Comparison of ENCODE assay signal across 8 cellular contexts in genomic region chr1:16913616-16913865, GRCh38. TPM values are rescaled to one million over a fixed set of nuclear protein-coding genes. Genes with fewer than 3 reads are reported as not detected.
DNase-seq lines count a peak whose midpoint lies in the region; ATAC-seq, FAIRE-seq and TF ChIP-seq lines count a peak whose summit lies in the region.

No MANE protein-coding gene starts in this region.

- H3K9me3 ChIP-seq in heart left ventricle: no peaks in the 10 kb centered on the region
- no peaks in the 10 kb centered on the region for H3K9me3 ChIP-seq in K562 (replicated peaks; ENCODE audit: control insufficient read depth, insufficient read depth, low read depth, low read length)
- no peaks in the 10 kb centered on the region for H3K9me3 ChIP-seq in mesodermal cell (ENCODE audit: control insufficient read depth, low read length)

- H3K36me3 ChIP-seq in heart left ventricle (no peaks in the 10 kb centered on the region), K562 (ENCODE audit: control insufficient read depth, insufficient read depth, low read length) (no peaks in the 10 kb centered on the region), mesodermal cell (ENCODE audit: control insufficient read depth, insufficient read depth, low read length) (no peaks in the 10 kb centered on the region), urinary bladder (ENCODE audit: insufficient read depth) (no peaks in the 10 kb centered on the region)

- H3K9ac ChIP-seq in K562 (ENCODE audit: insufficient read depth in 1 of 2, low read depth in 2 of 2, low read length in 2 of 2): peak overlapping the region; percentile 49 to 96; a peak in 3 of 4 replicates

- 1 to 2% (median 2%) methylated on average over 11 to 19 of the region's 19 CpGs for WGBS in heart left ventricle, 4 donors
- 2% methylated on average over 19 of the region's 19 CpGs for WGBS in K562 (ENCODE audit: insufficient coverage, low coverage, missing lambda C conversion rate)
- 4 to 8% methylated on average over 19 of the region's 19 CpGs for WGBS in mesodermal cell (ENCODE audit: insufficient coverage in 2 of 2), 2 experiments
- WGBS in urinary bladder: under 1% methylated on average over 19 of the region's 19 CpGs

- H3K4me3 ChIP-seq in heart left ventricle (peak overlapping the region; percentile 4 to 100 (median 80)), K562 (peak overlapping the region; percentile 68), mesodermal cell (ENCODE audit: extremely low read depth, insufficient read depth, low read length, poor library complexity, severe bottlenecking) (peak overlapping the region; percentile 37), urinary bladder (ENCODE audit: low read depth, low read length) (peak overlapping the region; percentile 81)

- intact Hi-C loops in heart left ventricle (cut with DNase I) (no loop called here), Right ventricle myocardium superior (cut with DNase I) (no loop called here), K562 (cut with micrococcal nuclease) (no loop called here)

- peak overlapping the region; percentile 78 for H3K4me2 ChIP-seq in K562 (ENCODE audit: insufficient read depth, low read length)

- DNase-seq in heart left ventricle (peak in 1 of 5 donors; percentile 50), Right ventricle myocardium superior (no peak), K562 (ENCODE audit: extremely low read depth in 1 of 4, low spot score in 3 of 4) (no peak), HCEC 1CT (no peak)
- no peak for DNase-seq in stimulated activated CD4-positive, alpha-beta T cell treated with anti-CD3 and anti-CD28 coated beads, Interleukin-12 subunit alpha, Interleukin-12 subunit beta, amount 100 ng/mL, for 4 hours

- no peaks in the 10 kb centered on the region for H3K79me2 ChIP-seq in K562 (ENCODE audit: control insufficient read depth, insufficient read depth, low read length)

- H3K4me1 ChIP-seq in heart left ventricle: peaks cover 0 to 28% (median 16%) of the 10 kb centered on the region in 12 donors
- peaks cover 3 to 21% of the 10 kb centered on the region in 2 experiments; a peak in 3 of 5 replicates for H3K4me1 ChIP-seq in K562 (replicated peaks in 1 of 2; ENCODE audit: control insufficient read depth in 2 of 2, insufficient read depth in 2 of 2, low read length in 2 of 2)
- H3K4me1 ChIP-seq in mesodermal cell (ENCODE audit: control insufficient read depth, insufficient read depth, low read length, poor library complexity, severe bottlenecking): no peaks in the 10 kb centered on the region
- H3K4me1 ChIP-seq in urinary bladder (ENCODE audit: insufficient read depth): no peaks in the 10 kb centered on the region

- TF ChIP-seq RAD21 in K562 (CRISPR knock-in tag; conservative IDR thresholded peaks at IDR 0.05 in 1 of 2, IDR thresholded peaks at IDR 0.05 in 1 of 2): no peak

- ATAC-seq in heart left ventricle: no peak
- no peak for ATAC-seq in Right ventricle myocardium superior (ENCODE audit: poor library complexity)
- ATAC-seq in K562: peak; percentile 55
- ATAC-seq in HG03457 (IDR thresholded peaks at IDR 0.05; ENCODE audit: unreplicated experiment): no peak

- H3K27me3 ChIP-seq in heart left ventricle (no peaks in the 10 kb centered on the region), K562 (ENCODE audit: control insufficient read depth in 2 of 2, insufficient read depth in 2 of 2, low read length in 2 of 2) (no peaks in the 10 kb centered on the region)

- TF ChIP-seq CTCF in heart left ventricle (IDR thresholded peaks at IDR 0.05): no peak
- TF ChIP-seq CTCF in K562 (IDR thresholded peaks at IDR 0.05 in 2 of 3, conservative IDR thresholded peaks at IDR 0.05 in 1 of 3; ENCODE audit: insufficient read depth in 2 of 3, low read depth in 1 of 3, low read length in 3 of 3): no peak

- TF ChIP-seq POLR2A in heart left ventricle (IDR thresholded peaks at IDR 0.05): no peak
- TF ChIP-seq POLR2A in K562 (conservative IDR thresholded peaks at IDR 0.05): no peak

- in situ Hi-C loops in K562 (cut with MboI): loop anchor here (25.0 kb wide), 1 partner anchor 301 kb away; the partner anchor contains the start of gene NBPF1

- H3K9me1 ChIP-seq in K562 (ENCODE audit: control insufficient read depth, insufficient read depth, low read length): no peaks in the 10 kb centered on the region

- FAIRE-seq in K562 (lab: Jason Lieb, UNC): no peak

- CTCF ChIA-PET in K562 (lab: Yijun Ruan, JAX; ENCODE audit: low intra/inter-chr PET ratio): no interaction called here

- no peak for TF ChIP-seq EP300 in K562 (IDR thresholded peaks at IDR 0.05; ENCODE audit: low read length)

- H3K27ac ChIP-seq in heart left ventricle: peak overlapping the region; percentile 23 to 86 (median 65)
- H3K27ac ChIP-seq in K562 (ENCODE audit: extremely low read depth, low read depth, low read length): no peak overlapping the region
- H3K27ac ChIP-seq in mesodermal cell (ENCODE audit: low read depth, low read length, severe bottlenecking): peak overlapping the region; percentile 4
- H3K27ac ChIP-seq in urinary bladder (ENCODE audit: low read depth): peak overlapping the region; percentile 40

- no TSS peak for BruUV-seq in K562 (replicated peaks; lab: Mats Ljungman, UMichigan)

- peak overlapping the region; percentile 84 for H2AFZ ChIP-seq in K562 (ENCODE audit: low read depth, low read length)

- H4K20me1 ChIP-seq in K562 (replicated peaks; ENCODE audit: control insufficient read depth, insufficient read depth, low read length): no peaks in the 10 kb centered on the region

- POLR2A ChIA-PET in K562 (lab: Yijun Ruan, JAX): interaction anchor here (0.8 to 3.4 kb wide), 2 partner anchors 8 to 17 kb away, joined by 3 to 33 read pairs; no protein-coding TSS in a partner anchor

TF ChIP-seq in K562, 482 proteins besides CTCF, POLR2A, EP300 and RAD21 (continues in another document):
- TF ChIP-seq RBM34 (IDR thresholded peaks at IDR 0.05; ENCODE audit: borderline replicate concordance, insufficient read depth, low read length): no peak
- TF ChIP-seq ZNF830 (CRISPR knock-in tag; IDR thresholded peaks at IDR 0.05): 0 out of 2 replicates have a peak, but pooled peaks have one; percentile 21
- TF ChIP-seq ZFP30 (CRISPR knock-in tag; IDR thresholded peaks at IDR 0.05; ENCODE audit: borderline replicate concordance): no peak
- peak; percentile 54; the same call in 1 of the 2 replicates for TF ChIP-seq MTA3 (IDR thresholded peaks at IDR 0.05; ENCODE audit: borderline replicate concordance)

RNA-seq across cellular contexts. Expression of gene CROCC, which starts 8.2 kb away (rescaled TPM):
- total RNA-seq in heart left ventricle (10 to 100 TPM in 3 of 9 donors, 1 to 10 TPM in 6; 3.9 to 12.5 (median 6.7) TPM), Right ventricle myocardium superior (6.9 TPM), K562 (2014; rRNA removed) (6.3 and 9.7 TPM in 2 replicates), K562 (2014; rRNA removed; fragmentation: Illumina TruSeq; extraction: Trizol) (1.9 and 3.0 TPM in 2 replicates), K562 (2015; rRNA removed; fragmentation: Illumina TruSeq; extraction: Trizol) (7.3 and 7.6 TPM in 2 replicates), K562 (2021) (9.3 and 10.4 TPM in 2 replicates), urinary bladder (13.7 TPM)
- polyA plus RNA-seq in heart left ventricle (10 to 100 TPM in 1 of 2 donors, 1 to 10 TPM in 1; 7.6 to 17.0 TPM), K562 (2011; rRNA removed) (8.6 and 15.2 TPM in 2 replicates), K562 (2014; fragmentation: Illumina TruSeq; extraction: Trizol) (7.8 and 8.4 TPM in 2 replicates), K562 (2014; fragmentation: Nextera tagmentation; extraction: Ambion mirVana) (under 1 TPM; 0.17 TPM), K562 (2014; rRNA removed) (14.4 and 15.4 TPM in 2 replicates), urinary bladder (26.4 TPM)
- 51.0 and 132 TPM in 2 replicates for total RNA-seq in K562 (2011; cell fraction: chromatin; rRNA removed; ENCODE audit: low replicate concordance)
- total RNA-seq in K562 (2011; cell fraction: nucleolus; rRNA removed): 69.0 and 78.0 TPM in 2 replicates
- total RNA-seq in K562 (2011; cell fraction: nucleoplasm; rRNA removed): 84.0 and 111 TPM in 2 replicates
- 5.8 and 6.7 TPM in 2 replicates for polyA plus RNA-seq in K562 (2011; cell fraction: cytosol; rRNA removed)
- 80.5 and 99.7 TPM in 2 replicates for polyA plus RNA-seq in K562 (2011; cell fraction: nucleus; rRNA removed)
- 10.2 and 16.9 TPM in 2 replicates for polyA plus RNA-seq in K562 (2012)
- polyA minus RNA-seq in K562 (2011; rRNA and poly(A)+ RNA removed): 5.7 and 7.6 TPM in 2 replicates
- polyA minus RNA-seq in K562 (2011; cell fraction: cytosol; rRNA and poly(A)+ RNA removed): 2.3 and 2.7 TPM in 2 replicates
- 14.9 and 19.0 TPM in 2 replicates for polyA minus RNA-seq in K562 (2011; cell fraction: nucleus; rRNA and poly(A)+ RNA removed)
- polyA plus RNA-seq in mesodermal cell (2013, experiment 1 of 2): 16.8 TPM
- polyA plus RNA-seq in mesodermal cell (2013, experiment 2 of 2): 14.4 TPM

RNA-seq across cellular contexts. Expression of gene RNU1-2, which starts 17.8 kb away (rescaled TPM):
- total RNA-seq in heart left ventricle (1,000 to 10,000 TPM in 6 of 9 donors, 100 to 1,000 TPM in 1, not detected in 2; 364 to 3,776 (median 2,470) TPM), Right ventricle myocardium superior (9,391 TPM), K562 (2014; rRNA removed) (under 0.01 TPM in 2 replicates), K562 (2014; rRNA removed; fragmentation: Illumina TruSeq; extraction: Trizol) (28,565 and 32,823 TPM in 2 replicates), K562 (2015; rRNA removed; fragmentation: Illumina TruSeq; extraction: Trizol) (20,456 and 27,045 TPM in 2 replicates), K562 (2021) (2,231 and 2,538 TPM in 2 replicates), urinary bladder (under 0.01 TPM)
- polyA plus RNA-seq in heart left ventricle (not detected), K562 (2011; rRNA removed) (83.9 TPM in 1 of 2 replicates, not detected in the other), K562 (2014; fragmentation: Illumina TruSeq; extraction: Trizol) (not detected in 2 replicates), K562 (2014; fragmentation: Nextera tagmentation; extraction: Ambion mirVana) (1 to 10 TPM in 1 of 2 experiments, not detected in 1; 3.0 TPM), K562 (2014; rRNA removed) (not detected in 2 replicates), urinary bladder (not detected)
- under 0.01 TPM in 2 replicates for total RNA-seq in K562 (2011; cell fraction: chromatin; rRNA removed; ENCODE audit: low replicate concordance)
- under 0.01 and 21,200 TPM in 2 replicates for total RNA-seq in K562 (2011; cell fraction: nucleolus; rRNA removed)
- under 0.01 and 24,158 TPM in 2 replicates for total RNA-seq in K562 (2011; cell fraction: nucleoplasm; rRNA removed)
- polyA plus RNA-seq in K562 (2011; cell fraction: cytosol; rRNA removed): under 0.01 TPM in 1 of 2 replicates, not detected in the other
- polyA plus RNA-seq in K562 (2011; cell fraction: nucleus; rRNA removed): under 0.01 and 1,424 TPM in 2 replicates
- 25.1 TPM in 1 of 2 replicates, not detected in the other for polyA plus RNA-seq in K562 (2012)
- 10,756 and 20,531 TPM in 2 replicates for polyA minus RNA-seq in K562 (2011; rRNA and poly(A)+ RNA removed)
- polyA minus RNA-seq in K562 (2011; cell fraction: cytosol; rRNA and poly(A)+ RNA removed): 58,964 and 66,171 TPM in 2 replicates
- polyA minus RNA-seq in K562 (2011; cell fraction: nucleus; rRNA and poly(A)+ RNA removed): 66,769 and 85,880 TPM in 2 replicates
- polyA plus RNA-seq in mesodermal cell (2013, experiment 1 of 2): 6,211 TPM
- polyA plus RNA-seq in mesodermal cell (2013, experiment 2 of 2): 13,330 TPM
